8 cellular contexts compared by ENCODE assay signal in genomic region chr17:8118769-8119574, GRCh38. TPM values are rescaled to one million over a fixed set of nuclear protein-coding genes. Genes with fewer than 3 reads are reported as not detected.
A peak's percentile ranks its signal among the peaks of the same experiment; 100 is the strongest.
DNase-seq lines count a peak whose midpoint lies in the region; ATAC-seq and TF ChIP-seq lines count a peak whose summit lies in the region.

No MANE protein-coding gene starts in this region.

- peak overlapping the region; percentile 83 for H3K4me3 Mint-ChIP-seq in endodermal cell

- H3K36me3 ChIP-seq in OCI-LY3 (replicated peaks; ENCODE audit: low read depth, low read length) (no peaks in the 10 kb centered on the region), endodermal cell (ENCODE audit: control insufficient read depth, insufficient read depth, low read length) (no peaks in the 10 kb centered on the region), mesendoderm (ENCODE audit: control insufficient read depth, insufficient read depth, low read length) (no peaks in the 10 kb centered on the region)

- ATAC-seq in GM18907 (IDR thresholded peaks at IDR 0.05; ENCODE audit: unreplicated experiment) = peak; percentile 44

- H3K56ac ChIP-seq in mesendoderm (ENCODE audit: low read length) = peak overlapping the region; percentile 51

- no peaks in the 10 kb centered on the region for H3K36me3 Mint-ChIP-seq in endodermal cell (ENCODE audit: low read depth)

- H3K4me2 ChIP-seq in OCI-LY3 (ENCODE audit: low read length) = peak overlapping the region; percentile 85
- peak overlapping the region; percentile 95 for H3K4me2 ChIP-seq in mesendoderm (ENCODE audit: low read length)

- CTCF ChIA-PET in AG04449 (lab: Yijun Ruan, JAX) = interaction anchor here (0.6 to 7.5 kb wide), 43 partner anchors 8 to 307 kb away, joined by 3 to 168 read pairs (median 6); partner anchors contain the start of genes ALOX12B, AURKB, BORCS6 and KRABD2

- H3K9me3 ChIP-seq in OCI-LY3 (ENCODE audit: insufficient read depth, low read length) = no peaks in the 10 kb centered on the region
- H3K9me3 ChIP-seq in endodermal cell (ENCODE audit: control insufficient read depth, low read length) = no peaks in the 10 kb centered on the region

- H3K79me2 ChIP-seq in OCI-LY3 (ENCODE audit: low read length) (no peaks in the 10 kb centered on the region), mesendoderm (ENCODE audit: control insufficient read depth, insufficient read depth, low read length) (no peaks in the 10 kb centered on the region)

- no peak overlapping the region for H2BK5ac ChIP-seq in mesendoderm (ENCODE audit: low read length)

- H3K4me1 Mint-ChIP-seq in endodermal cell = peaks cover 15% of the 10 kb centered on the region

- H3K27ac ChIP-seq in OCI-LY3 (ENCODE audit: low read length) (peak overlapping the region; percentile 54), endodermal cell (ENCODE audit: low read depth, low read length) (no peak overlapping the region), mesendoderm (ENCODE audit: low read depth, low read length) (no peak overlapping the region)

- H3K9ac ChIP-seq in OCI-LY3 (ENCODE audit: low read length) = peak overlapping the region; percentile 68
- H3K9ac ChIP-seq in endodermal cell (ENCODE audit: extremely low read depth, low read length, poor library complexity, severe bottlenecking) = no peak overlapping the region
- peak overlapping the region; percentile 51 for H3K9ac ChIP-seq in mesendoderm (ENCODE audit: low read length)

- H3K27me3 Mint-ChIP-seq in endodermal cell (ENCODE audit: insufficient read depth) = peaks cover 72% of the 10 kb centered on the region

- WGBS in endodermal cell (ENCODE audit: insufficient coverage in 1 of 2, insufficient read length in 1 of 2), 2 experiments = 0 to 1% methylated on average over 28 to 38 of the region's 38 CpGs
- 97% methylated on average over 2 of the region's 38 CpGs for WGBS in mesendoderm (ENCODE audit: extremely low coverage, insufficient coverage, low lambda C conversion rate)

- H2BK120ac ChIP-seq in mesendoderm (ENCODE audit: low read depth, low read length) = no peak overlapping the region

- H2AFZ ChIP-seq in OCI-LY3 (ENCODE audit: low read depth, low read length) = peak overlapping the region; percentile 82

- no peaks in the 10 kb centered on the region for H3K79me1 ChIP-seq in mesendoderm (ENCODE audit: low read length)

- H3K4me1 ChIP-seq in OCI-LY3 (ENCODE audit: low read length) (peaks cover 9% of the 10 kb centered on the region; the same call in 1 of the 2 replicates), endodermal cell (ENCODE audit: control insufficient read depth, insufficient read depth, low read length) (no peaks in the 10 kb centered on the region), mesendoderm (ENCODE audit: control insufficient read depth, low read depth, low read length) (no peaks in the 10 kb centered on the region)

- H3K23ac ChIP-seq in mesendoderm (ENCODE audit: low read length) = no peak overlapping the region

- H3K4ac ChIP-seq in mesendoderm (ENCODE audit: low read depth, low read length) = no peak overlapping the region

- DNase-seq in AG04449 (ENCODE audit: low read depth, low spot score) (no peak), HT-29 (ENCODE audit: low spot score) (peak; percentile 90), endodermal cell (peak; percentile 98), mesendoderm (peak; percentile 86)
- DNase-seq in activated CD8-positive, alpha-beta memory T cell treated with anti-CD3 and anti-CD28 coated beads, Interleukin-2, amount 50 U/mL, for 4 hours = peak; percentile 85
- DNase-seq in stimulated activated CD8-positive, alpha-beta memory T cell treated with anti-CD3 and anti-CD28 coated beads, Interleukin-12 subunit alpha, Interleukin-12 subunit beta, amount 100 ng/mL, for 4 hours (ENCODE audit: low read depth) = peak; percentile 75

- H4K8ac ChIP-seq in mesendoderm (ENCODE audit: low read depth, low read length) = no peak overlapping the region

- no peak overlapping the region for H2AK5ac ChIP-seq in mesendoderm (ENCODE audit: low read length)

- H4K20me1 ChIP-seq in OCI-LY3 (ENCODE audit: insufficient read depth, low read length) = no peaks in the 10 kb centered on the region

- H4K5ac ChIP-seq in mesendoderm (ENCODE audit: low read length) = no peak overlapping the region

- no peak overlapping the region for H3K18ac ChIP-seq in mesendoderm (ENCODE audit: low read length)

- H3K9me3 Mint-ChIP-seq in endodermal cell = no peaks in the 10 kb centered on the region

- H2BK15ac ChIP-seq in mesendoderm (replicated peaks; ENCODE audit: low read depth) = no peak overlapping the region

- peak overlapping the region; percentile 73 for H3K4me3 ChIP-seq in AG04449 (ENCODE audit: low read depth, low read length)
- peak overlapping the region; percentile 96 for H3K4me3 ChIP-seq in OCI-LY3 (ENCODE audit: low read length)
- peak overlapping the region; percentile 91 for H3K4me3 ChIP-seq in endodermal cell (ENCODE audit: low read length)
- peak overlapping the region; percentile 57 for H3K4me3 ChIP-seq in mesendoderm (ENCODE audit: low read length)

- POLR2A ChIA-PET in AG04449 (lab: Yijun Ruan, JAX) = interaction anchor here (1.2 to 2.3 kb wide), 6 partner anchors 33 to 176 kb away, joined by 3 to 12 read pairs (median 7); partner anchors contain the start of genes BORCS6, PER1 and SLC25A35

- H3K27me3 ChIP-seq in OCI-LY3 (ENCODE audit: low read depth, low read length) = peaks cover 12% of the 10 kb centered on the region; the same call in 1 of the 2 replicates
- H3K27me3 ChIP-seq in endodermal cell (ENCODE audit: control insufficient read depth, insufficient read depth, low read length, poor library complexity, severe bottlenecking) = peaks cover 64% of the 10 kb centered on the region
- H3K27me3 ChIP-seq in mesendoderm (ENCODE audit: insufficient read depth, low read length, poor library complexity) = peaks cover 29% of the 10 kb centered on the region

- H3K27ac Mint-ChIP-seq in endodermal cell = peak overlapping the region; percentile 91

- TF ChIP-seq CTCF in AG04449 (IDR thresholded peaks at IDR 0.05; ENCODE audit: insufficient read depth, low read length, missing control alignments) (peak; percentile 93), OCI-LY3 (IDR thresholded peaks at IDR 0.05; ENCODE audit: low read depth, low read length) (peak; percentile 73), endodermal cell (conservative IDR thresholded peaks at IDR 0.05) (peak; percentile 95)

RNA-seq across cellular contexts. Expression of gene ALOXE3, which starts 0.7 kb away (rescaled TPM):
- total RNA-seq in HT-29 (2014; rRNA removed; shearing (Covaris generic)) = not detected in 2 replicates
- under 1 TPM; 0.13 to 0.49 TPM for total RNA-seq in endodermal cell
- polyA plus RNA-seq in endodermal cell (2013, experiment 1 of 2) = not detected
- polyA plus RNA-seq in endodermal cell (2013, experiment 2 of 2) = not detected
- 0.06 TPM for polyA plus RNA-seq in mesendoderm (2013, experiment 1 of 2)
- 0.04 TPM for polyA plus RNA-seq in mesendoderm (2013, experiment 2 of 2)

RNA-seq across cellular contexts. Expression of gene HES7, which starts 4.9 kb away (rescaled TPM):
- total RNA-seq in HT-29 (2014; rRNA removed; shearing (Covaris generic)) = 0.61 and 0.76 TPM in 2 replicates
- total RNA-seq in endodermal cell = 1 to 10 TPM in 1 of 2 donors, under 1 TPM in 1; 0.40 to 2.2 TPM
- polyA plus RNA-seq in endodermal cell (2013, experiment 1 of 2) = 0.89 TPM
- polyA plus RNA-seq in endodermal cell (2013, experiment 2 of 2) = 0.87 TPM
- polyA plus RNA-seq in mesendoderm (2013, experiment 1 of 2) = 0.10 TPM
- polyA plus RNA-seq in mesendoderm (2013, experiment 2 of 2) = 0.17 TPM

RNA-seq across cellular contexts. Expression of gene ALOX12B, which starts 31.5 kb away (rescaled TPM):
- total RNA-seq in HT-29 (2014; rRNA removed; shearing (Covaris generic)) = 0.97 TPM in 1 of 2 replicates, not detected in the other
- 1 to 10 TPM in 1 of 2 donors, under 1 TPM in 1; 0.95 to 1.2 TPM for total RNA-seq in endodermal cell
- polyA plus RNA-seq in endodermal cell (2013, experiment 1 of 2) = 0.68 TPM
- 0.46 TPM for polyA plus RNA-seq in endodermal cell (2013, experiment 2 of 2)
- polyA plus RNA-seq in mesendoderm (2013, experiment 1 of 2) = 0.01 TPM
- 0.04 TPM for polyA plus RNA-seq in mesendoderm (2013, experiment 2 of 2)

RNA-seq across cellular contexts. Expression of gene PER1, which starts 33.2 kb away (rescaled TPM):
- total RNA-seq in HT-29 (2014; rRNA removed; shearing (Covaris generic)) = 37.1 and 43.5 TPM in 2 replicates
- 10 to 100 TPM; 38.3 to 53.7 TPM for total RNA-seq in endodermal cell
- 24.2 TPM for polyA plus RNA-seq in endodermal cell (2013, experiment 1 of 2)
- polyA plus RNA-seq in endodermal cell (2013, experiment 2 of 2) = 19.0 TPM
- 10.0 TPM for polyA plus RNA-seq in mesendoderm (2013, experiment 1 of 2)
- polyA plus RNA-seq in mesendoderm (2013, experiment 2 of 2) = 10.0 TPM

RNA-seq across cellular contexts. Expression of gene VAMP2, which starts 43.8 kb away (rescaled TPM):
- 4.9 and 5.8 TPM in 2 replicates for total RNA-seq in HT-29 (2014; rRNA removed; shearing (Covaris generic))
- total RNA-seq in endodermal cell = 10 to 100 TPM; 32.1 to 32.2 TPM
- 57.3 TPM for polyA plus RNA-seq in endodermal cell (2013, experiment 1 of 2)
- polyA plus RNA-seq in endodermal cell (2013, experiment 2 of 2) = 46.3 TPM
- polyA plus RNA-seq in mesendoderm (2013, experiment 1 of 2) = 14.1 TPM
- polyA plus RNA-seq in mesendoderm (2013, experiment 2 of 2) = 14.0 TPM
